Comparison of ENCODE assay signal across 1 cellular context in genomic region chr7:121021266-121021969, GRCh38.
TF ChIP-seq lines count a peak whose summit lies in the region.

No MANE protein-coding gene starts in this region.

TF ChIP-seq in SK-N-SH treated with all-trans-retinoic acid at 6 μM for 48 hours, 23 proteins besides CTCF, POLR2A, EP300 and RAD21 (continued from another document):
- TF ChIP-seq ARNTL (CRISPR knock-in tag; IDR thresholded peaks at IDR 0.05; ENCODE audit: borderline replicate concordance, low read depth) (no peak), ISL1 (CRISPR knock-in tag; IDR thresholded peaks at IDR 0.05) (no peak; the same call in 1 of the 2 replicates), ZNF70 (CRISPR knock-in tag; IDR thresholded peaks at IDR 0.05) (no peak), CSRNP3 (CRISPR knock-in tag; IDR thresholded peaks at IDR 0.05) (no peak)
